ENCODE assay signal across 8 cellular contexts in the genomic region with DNA sequence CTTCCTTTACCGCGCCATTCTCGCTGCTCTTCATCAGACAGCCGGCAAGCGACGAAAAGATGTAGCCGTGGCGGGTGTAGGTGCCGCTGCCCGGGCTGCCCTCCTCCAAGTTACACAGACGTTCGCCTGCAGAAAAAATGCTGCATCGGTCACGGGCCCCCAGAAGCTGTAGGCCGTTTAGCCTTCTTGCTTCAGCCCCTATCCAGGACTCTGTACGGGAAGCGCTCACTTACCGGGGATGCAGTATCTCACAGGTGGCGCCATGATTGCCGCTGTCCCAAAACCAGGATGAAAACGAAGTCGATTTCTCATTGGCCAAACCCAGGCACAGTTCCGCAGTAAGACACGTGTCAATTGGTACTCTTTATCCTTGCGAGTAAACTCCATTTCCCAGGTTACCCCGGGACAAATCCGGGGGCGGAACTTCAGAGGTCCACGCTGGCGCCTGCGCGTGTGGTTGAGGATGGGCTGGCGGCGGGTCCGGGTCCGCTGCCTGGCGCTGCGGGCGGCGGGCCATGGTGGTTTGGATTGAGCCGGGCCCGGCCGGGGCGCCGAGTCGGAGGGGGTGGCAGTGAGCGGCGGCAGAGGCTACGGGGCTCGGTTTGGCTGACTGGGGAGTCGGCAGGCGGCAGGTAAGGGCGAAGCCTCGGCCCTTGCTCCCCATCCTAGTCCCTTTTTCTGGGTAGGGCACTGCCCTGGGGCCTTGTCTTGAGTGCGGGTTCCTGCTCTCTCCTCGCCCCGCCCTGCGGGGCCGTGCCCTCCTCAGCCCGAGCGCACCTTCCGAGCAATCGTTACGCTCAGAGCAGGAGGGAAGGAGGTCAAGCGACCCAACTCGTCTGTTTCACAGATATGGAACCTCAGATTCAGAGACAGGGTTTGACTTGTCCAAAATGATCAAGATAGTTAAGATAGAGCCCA. TPM values are rescaled to one million over a fixed set of nuclear protein-coding genes. Genes with fewer than 3 reads are reported as not detected.
DNase-seq lines count a peak whose midpoint lies in the region; ATAC-seq, FAIRE-seq and TF ChIP-seq lines count a peak whose summit lies in the region.

A gene with protein sequence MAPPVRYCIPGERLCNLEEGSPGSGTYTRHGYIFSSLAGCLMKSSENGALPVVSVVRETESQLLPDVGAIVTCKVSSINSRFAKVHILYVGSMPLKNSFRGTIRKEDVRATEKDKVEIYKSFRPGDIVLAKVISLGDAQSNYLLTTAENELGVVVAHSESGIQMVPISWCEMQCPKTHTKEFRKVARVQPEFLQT (minus strand): TSS at position 285 of the 918 bp plus-strand sequence. CDS start 21 bp downstream, at position 264.
A gene (plus strand): TSS at position 454 of the 918 bp plus-strand sequence. CDS start 5,501 bp downstream, outside the sequence.

- no peaks in the 10 kb centered on the region for H3K9me3 Mint-ChIP-seq in activated T-cell treated with anti-CD3 and anti-CD28 coated beads, Interleukin-2, amount 50 U/mL, for 72 hours

- no peaks in the 10 kb centered on the region for H3K27me3 ChIP-seq in esophagus squamous epithelium

- peak within 1 kb of the TSS; percentile 98 for H3K27ac Mint-ChIP-seq in activated T-cell treated with anti-CD3 and anti-CD28 coated beads, Interleukin-2, amount 50 U/mL, for 72 hours

- H3K36me3 ChIP-seq in KOPT-K1 (ENCODE audit: insufficient read depth, low read length), result peaks cover 50% of the 10 kb centered on the region
- H3K36me3 ChIP-seq in esophagus squamous epithelium, result peaks cover 0 to 25% (median 0%) of the 10 kb centered on the region in 3 donors

- TF ChIP-seq POLR2A in esophagus squamous epithelium (IDR thresholded peaks at IDR 0.05), result peak in 3 of 4 donors; percentile 56 to 75 (median 58)

- H3K4me1 Mint-ChIP-seq in activated T-cell treated with anti-CD3 and anti-CD28 coated beads, Interleukin-2, amount 50 U/mL, for 72 hours (ENCODE audit: low read depth), result peaks cover 61% of the 10 kb centered on the region

- H3K27me3 Mint-ChIP-seq in activated T-cell treated with anti-CD3 and anti-CD28 coated beads, Interleukin-2, amount 50 U/mL, for 72 hours (ENCODE audit: low read depth), result no peaks in the 10 kb centered on the region

- ATAC-seq in GM21786 (IDR thresholded peaks at IDR 0.05; ENCODE audit: unreplicated experiment), result peak; percentile 98
- ATAC-seq in activated T-cell treated with anti-CD3 and anti-CD28 coated beads, Interleukin-2, amount 50 U/mL, for 72 hours (replicated peaks in 1 of 2), result peak; percentile 89 to 93

- H3K27ac ChIP-seq in KOPT-K1 (ENCODE audit: low read depth, low read length, poor library complexity, severe bottlenecking), result peak within 1 kb of the TSS; percentile 57
- peak within 1 kb of the TSS; percentile 64 to 83 (median 82) for H3K27ac ChIP-seq in esophagus squamous epithelium

- peaks cover 21 to 55% (median 29%) of the 10 kb centered on the region in 3 donors for H3K4me1 ChIP-seq in esophagus squamous epithelium

- peak; percentile 86 for FAIRE-seq in RCC 7860 (lab: Jason Lieb, UNC)

- H3K36me3 Mint-ChIP-seq in activated T-cell treated with anti-CD3 and anti-CD28 coated beads, Interleukin-2, amount 50 U/mL, for 72 hours (ENCODE audit: insufficient read depth in 2 of 2), result peaks cover 13 to 21% of the 10 kb centered on the region in 2 donors

- no peaks in the 10 kb centered on the region for H3K9me3 ChIP-seq in KOPT-K1 (ENCODE audit: insufficient read depth, low read length, poor library complexity, severe bottlenecking)
- no peaks in the 10 kb centered on the region for H3K9me3 ChIP-seq in esophagus squamous epithelium

- intact Hi-C loops in esophagus squamous epithelium (cut with DNase I), result no loop called here

- peak in 1 of 6 experiments; percentile 37 for TF ChIP-seq CTCF in esophagus squamous epithelium (IDR thresholded peaks at IDR 0.05)

- peak; percentile 86 for DNase-seq in DMS79 treated with DMSO at 0.1 percent for 48 hours (lab: John Stamatoyannopoulos, UW)
- peak; percentile 93 for DNase-seq in RCC 7860 (ENCODE audit: low spot score)
- peak; percentile 92 to 96 for DNase-seq in activated T-cell treated with anti-CD3 and anti-CD28 coated beads, Interleukin-2, amount 50 U/mL, for 72 hours
- peak; percentile 55 for DNase-seq in esophagus squamous epithelium (lab: John Stamatoyannopoulos, UW)
- DNase-seq in myocyte (ENCODE audit: low read depth), result peak; percentile 97
- peak; percentile 75 to 95 for DNase-seq in stimulated activated CD8-positive, alpha-beta memory T cell treated with anti-CD3 and anti-CD28 coated beads, Interleukin-7, amount 100 ng/mL, for 48 hours (ENCODE audit: extremely low read depth in 1 of 2, low read depth in 1 of 2)

- H3K4me3 Mint-ChIP-seq in activated T-cell treated with anti-CD3 and anti-CD28 coated beads, Interleukin-2, amount 50 U/mL, for 72 hours, result peak within 1 kb of the TSS; percentile 94 to 98

- peak within 1 kb of the TSS; percentile 62 to 91 (median 86) for H3K4me3 ChIP-seq in esophagus squamous epithelium

- 0 to 3% methylated on average over 18 to 20 of the region's 66 CpGs for WGBS in esophagus squamous epithelium, 2 donors

RNA-seq across cellular contexts. Expression of the first gene that starts in this region (rescaled TPM):
- total RNA-seq in activated T-cell treated with anti-CD3 and anti-CD28 coated beads, Interleukin-2, amount 50 U/mL, for 72 hours, result 10 to 100 TPM; 75.3 to 75.7 TPM
- total RNA-seq in esophagus squamous epithelium (10 to 100 TPM; 12.4 to 44.8 (median 24.7) TPM), myocyte (25.1 and 26.8 TPM in 2 replicates)
- polyA plus RNA-seq in myocyte (2012), result 40.5 TPM

RNA-seq across cellular contexts. Expression of the second gene that starts in this region (rescaled TPM):
- total RNA-seq in activated T-cell treated with anti-CD3 and anti-CD28 coated beads, Interleukin-2, amount 50 U/mL, for 72 hours, result 10 to 100 TPM; 35.5 to 37.8 TPM
- 10 to 100 TPM; 17.0 to 36.9 (median 28.2) TPM for total RNA-seq in esophagus squamous epithelium
- total RNA-seq in myocyte, result 42.1 and 49.9 TPM in 2 replicates
- 45.1 TPM for polyA plus RNA-seq in myocyte (2012)

Comparison
In these comparisons a context has a peak if more than half of its experiments do, and no peak if none do; other contexts are left out.
1. Peak in every context shown above with its lines: DNase-seq, ATAC-seq, H3K4me3 ChIP-seq and H3K27ac ChIP-seq.